ENCODE assay signal across 20 cellular contexts in the genomic region with DNA sequence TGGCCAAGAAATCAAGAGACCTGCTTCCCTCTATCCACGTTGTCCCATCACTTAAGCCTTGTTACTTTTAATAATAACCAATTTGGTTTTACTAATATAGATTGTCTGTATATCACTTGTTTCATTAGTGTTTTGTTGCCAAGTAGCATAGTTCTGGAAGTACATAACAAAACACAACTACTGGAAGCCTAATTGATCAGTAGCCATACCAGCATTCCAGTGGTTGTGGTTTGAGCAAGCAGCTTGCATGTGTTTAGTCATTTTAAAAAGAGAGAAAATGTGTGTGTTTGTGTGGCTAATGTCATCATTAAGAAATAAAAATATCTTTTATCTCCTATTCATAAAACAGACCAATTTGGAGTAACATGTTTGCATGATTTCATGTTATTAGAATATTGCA.
DNase-seq lines count a peak whose midpoint lies in the region; ATAC-seq, FAIRE-seq and TF ChIP-seq lines count a peak whose summit lies in the region.
"Had no signal": no experiment of that assay in that cellular context is flagged by ENCODE, and none has a peak within 500 bp of the region (broad histone marks: within the 10 kb centered on the region; RNA-seq: fewer than 3 reads in every experiment).

No MANE protein-coding gene starts in this region.

- H3K79me2 ChIP-seq in fibroblast of lung (ENCODE audit: control insufficient read depth, insufficient read depth, low read length) = no peaks in the 10 kb centered on the region

- H4K20me1 ChIP-seq in fibroblast of lung (ENCODE audit: control insufficient read depth, extremely low read depth, insufficient read depth, low read length) = no peaks in the 10 kb centered on the region
- H4K20me1 ChIP-seq: BLaER1 treated with 17β-estradiol and CSF1 and Interleukin-3, amounts not matched to agents 10 nM and 100 nM had no signal

- no peak for FAIRE-seq in frontal cortex (lab: Jason Lieb, UNC)
- FAIRE-seq: GM12891 had no signal

- ATAC-seq in GM18873 (IDR thresholded peaks at IDR 0.05; ENCODE audit: low FRiP score, unreplicated experiment) (no peak), Right ventricle myocardium superior (ENCODE audit: poor library complexity) (no peak)
- ATAC-seq: right lobe of liver had no signal

- TF ChIP-seq CTCF in fibroblast of lung (conservative IDR thresholded peaks at IDR 0.05 in 1 of 2, IDR thresholded peaks at IDR 0.05 in 1 of 2; ENCODE audit: low read depth in 1 of 2, low read length in 2 of 2) = no peak

- H3K27me3 ChIP-seq in fibroblast of lung (ENCODE audit: control insufficient read depth, insufficient read depth, low read length) = no peaks in the 10 kb centered on the region
- H3K27me3 ChIP-seq: BLaER1 treated with 17β-estradiol and CSF1 and Interleukin-3, amounts not matched to agents 10 nM and 100 nM; esophagus muscularis mucosa; right lobe of liver; transverse colon had no signal

- H3K4me2 ChIP-seq in fibroblast of lung (ENCODE audit: extremely low read depth, insufficient read depth, low read length) = no peak overlapping the region
- H3K4me2 ChIP-seq: BLaER1 treated with 17β-estradiol and CSF1 and Interleukin-3, amounts not matched to agents 10 nM and 100 nM had no signal

- no peak overlapping the region for H3K4me3 ChIP-seq in fibroblast of lung (replicated peaks in 1 of 4; ENCODE audit: control extremely low read depth in 1 of 4, insufficient read depth in 1 of 4, low read depth in 3 of 4, low read length in 4 of 4)
- H3K4me3 ChIP-seq: BLaER1 treated with 17β-estradiol and CSF1 and Interleukin-3, amounts not matched to agents 10 nM and 100 nM; esophagus muscularis mucosa; HAP-1; right lobe of liver; transverse colon had no signal

- H3K36me3 ChIP-seq in fibroblast of lung (ENCODE audit: control insufficient read depth, insufficient read depth, low read length) = no peaks in the 10 kb centered on the region
- H3K36me3 ChIP-seq: BLaER1 treated with 17β-estradiol and CSF1 and Interleukin-3, amounts not matched to agents 10 nM and 100 nM; esophagus muscularis mucosa; HAP-1; right lobe of liver; transverse colon had no signal

- no peaks in the 10 kb centered on the region for H3K9me3 ChIP-seq in fibroblast of lung (ENCODE audit: control insufficient read depth, insufficient read depth, low read depth, low read length)
- H3K9me3 ChIP-seq: BLaER1 treated with 17β-estradiol and CSF1 and Interleukin-3, amounts not matched to agents 10 nM and 100 nM; esophagus muscularis mucosa; HAP-1; right lobe of liver; transverse colon had no signal

- intact Hi-C loops in Right ventricle myocardium superior (cut with DNase I) = no loop called here

- no peak overlapping the region for H3K27ac ChIP-seq in fibroblast of lung (ENCODE audit: insufficient read depth, low read length)
- H3K27ac ChIP-seq: BLaER1 treated with 17β-estradiol and CSF1 and Interleukin-3, amounts not matched to agents 10 nM and 100 nM; esophagus muscularis mucosa; right lobe of liver; transverse colon had no signal

- H2AFZ ChIP-seq in fibroblast of lung (ENCODE audit: low read length) = no peak overlapping the region

- peaks cover 2% of the 10 kb centered on the region for H3K4me1 ChIP-seq in fibroblast of lung (ENCODE audit: control insufficient read depth, extremely low read depth, insufficient read depth, low read length)
- H3K4me1 ChIP-seq: BLaER1 treated with 17β-estradiol and CSF1 and Interleukin-3, amounts not matched to agents 10 nM and 100 nM; esophagus muscularis mucosa; HAP-1; right lobe of liver; transverse colon had no signal

- no peak overlapping the region for H3K9ac ChIP-seq in fibroblast of lung (ENCODE audit: insufficient read depth, low read length)
- H3K9ac ChIP-seq: BLaER1 treated with 17β-estradiol and CSF1 and Interleukin-3, amounts not matched to agents 10 nM and 100 nM had no signal

- DNase-seq in EH (ENCODE audit: low read depth) (peak; percentile 78), RPMI7951 (ENCODE audit: low read depth) (peak; percentile 46), fibroblast of lung (ENCODE audit: low read depth in 2 of 2) (peak; percentile 74 to 95), non-pigmented ciliary epithelial cell (ENCODE audit: low read depth) (peak; percentile 68), Right ventricle myocardium superior (no peak), NCI-H446 treated with DMSO at 0.1 percent for 48 hours (lab: John Stamatoyannopoulos, UW) (no peak), frontal cortex (ENCODE audit: low spot score in 2 of 2) (no peak)
- DNase-seq: activated CD4-positive, alpha-beta T cell treated with anti-CD3 and anti-CD28 coated beads, Interleukin-2, amount 50 U/mL, for 4 hours; amniotic stem cell; cortex of kidney; DMS153; NCI-H1105; right lobe of liver; stimulated activated CD4-positive, alpha-beta T cell treated with anti-CD3 and anti-CD28 coated beads, Interleukin-4, amount 100 ng/mL, for 4 hours; transverse colon had no signal

Comparison
In these comparisons a context has a peak if more than half of its experiments do, and no peak if none do; other contexts are left out.
1. DNase-seq: peak in EH (single experiment), RPMI7951 (single experiment), fibroblast of lung (2 of 2) and non-pigmented ciliary epithelial cell (single experiment); none in Right ventricle myocardium superior (single experiment), NCI-H446 treated with DMSO at 0.1 percent for 48 hours (single experiment) and frontal cortex (0 of 2).